In genomic region chr20:42492285-42492684, GRCh38 we compare ENCODE assay signal across 24 cellular contexts.
DNase-seq lines count a peak whose midpoint lies in the region; ATAC-seq and TF ChIP-seq lines count a peak whose summit lies in the region.
"Had no signal": no experiment of that assay in that cellular context is flagged by ENCODE, and none has a peak within 500 bp of the region (broad histone marks: within the 10 kb centered on the region; RNA-seq: fewer than 3 reads in every experiment).

No MANE protein-coding gene starts in this region.

- no peak overlapping the region for H2AK5ac ChIP-seq in mesenchymal stem cell (ENCODE audit: low read length, severe bottlenecking)

- H3K4me3 Mint-ChIP-seq in stimulated activated naive B cell treated with anti-CD40 and anti-IgM and Interleukin-4, amounts not matched to agents 10 μg/mL and 1 μg/mL and 100 μg/mL, for 72 hours: no peak overlapping the region
- no peak overlapping the region for H3K4me3 Mint-ChIP-seq in osteocyte (ENCODE audit: unreplicated experiment)
- H3K4me3 Mint-ChIP-seq: T-helper 17 cell, WTC11 had no signal

- H3K79me1 ChIP-seq in mesenchymal stem cell (replicated peaks; ENCODE audit: low read length, poor library complexity, severe bottlenecking): no peaks in the 10 kb centered on the region

- H2BK5ac ChIP-seq in mesenchymal stem cell (ENCODE audit: low read depth, low read length, poor library complexity, severe bottlenecking): no peak overlapping the region

- H3K18ac ChIP-seq in mesenchymal stem cell (ENCODE audit: low read depth in 1 of 2, low read length in 2 of 2): no peak overlapping the region

- no peak overlapping the region for H3K14ac ChIP-seq in mesenchymal stem cell (ENCODE audit: low read length in 2 of 2)

- no peaks in the 10 kb centered on the region for H3K36me3 ChIP-seq in mesenchymal stem cell (ENCODE audit: control insufficient read depth in 1 of 2, insufficient read depth in 2 of 2, low read depth in 1 of 2, low read length in 2 of 2)
- H3K36me3 ChIP-seq: SJSA1 had no signal

- H3K27ac Mint-ChIP-seq in stimulated activated naive B cell treated with anti-CD40 and anti-IgM and Interleukin-4, amounts not matched to agents 10 μg/mL and 1 μg/mL and 100 μg/mL, for 72 hours: no peak overlapping the region
- H3K27ac Mint-ChIP-seq in osteocyte (ENCODE audit: unreplicated experiment): no peak overlapping the region
- H3K27ac Mint-ChIP-seq: activated naive CD4-positive, alpha-beta T cell treated with anti-CD3 and anti-CD28 coated beads, Interleukin-2, amount 50 U/mL, for 72 hours; T-helper 17 cell; WTC11 had no signal

- no peaks in the 10 kb centered on the region for H3K27me3 ChIP-seq in mesenchymal stem cell (ENCODE audit: control insufficient read depth in 1 of 2, insufficient read depth in 1 of 2, low read length in 2 of 2)
- H3K27me3 ChIP-seq: SJSA1 had no signal

- H4K91ac ChIP-seq in mesenchymal stem cell (ENCODE audit: low read length): no peak overlapping the region

- H2BK120ac ChIP-seq in mesenchymal stem cell (ENCODE audit: low read depth, low read length): no peak overlapping the region

- no peaks in the 10 kb centered on the region for H3K36me3 Mint-ChIP-seq in stimulated activated naive B cell treated with anti-CD40 and anti-IgM and Interleukin-4, amounts not matched to agents 10 μg/mL and 1 μg/mL and 100 μg/mL, for 72 hours
- H3K36me3 Mint-ChIP-seq in osteocyte (ENCODE audit: unreplicated experiment): no peaks in the 10 kb centered on the region
- H3K36me3 Mint-ChIP-seq: activated naive CD4-positive, alpha-beta T cell treated with anti-CD3 and anti-CD28 coated beads, Interleukin-2, amount 50 U/mL, for 72 hours; WTC11 had no signal

- no peaks in the 10 kb centered on the region for H3K4me1 ChIP-seq in mesenchymal stem cell (ENCODE audit: control insufficient read depth, insufficient read depth, low read depth, low read length)
- H3K4me1 ChIP-seq: psoas muscle, SJSA1 had no signal

- no peak overlapping the region for H3K9ac ChIP-seq in mesenchymal stem cell (ENCODE audit: low read length)
- H3K9ac ChIP-seq: KMS-11 had no signal

- no peak overlapping the region for H3K4me2 ChIP-seq in mesenchymal stem cell (ENCODE audit: low read length, poor library complexity, severe bottlenecking)
- H3K4me2 ChIP-seq: KMS-11, PC-9 had no signal

- H3K23ac ChIP-seq in mesenchymal stem cell (ENCODE audit: low read length in 2 of 2): no peak overlapping the region

- 56% methylated on average over 1 of the region's 2 CpGs for WGBS in mesenchymal stem cell

- H2BK12ac ChIP-seq in mesenchymal stem cell (ENCODE audit: low read length in 2 of 2): no peak overlapping the region

- H2BK15ac ChIP-seq in mesenchymal stem cell (ENCODE audit: low read depth, poor library complexity, severe bottlenecking): no peak overlapping the region

- H3K4ac ChIP-seq in mesenchymal stem cell (ENCODE audit: low read depth in 1 of 2, low read length in 2 of 2): no peak overlapping the region

- no peak for DNase-seq in stimulated activated naive B cell treated with anti-CD40 and anti-IgM and Interleukin-4, amounts not matched to agents 10 μg/mL and 1 μg/mL and 100 μg/mL, for 72 hours
- DNase-seq in left lobe of liver (ENCODE audit: low spot score) (no peak), mesenchymal stem cell (no peak), osteocyte (ENCODE audit: extremely low spot score, unreplicated experiment) (no peak)
- DNase-seq: activated CD8-positive, alpha-beta memory T cell treated with anti-CD3 and anti-CD28 coated beads for 24 hours; AML-193; GDM1; HCEC 1CT; hippocampal formation; islet precursor cell; NCI-H1105 treated with DMSO at 0.1 percent for 48 hours; NCI-H69; PC-9; psoas muscle; small intestine; stimulated activated CD4-positive, alpha-beta T cell treated with anti-CD3 and anti-CD28 coated beads, Interleukin-4, amount 100 ng/mL, for 24 hours; T-helper 17 cell had no signal

- H3K9me3 Mint-ChIP-seq in stimulated activated naive B cell treated with anti-CD40 and anti-IgM and Interleukin-4, amounts not matched to agents 10 μg/mL and 1 μg/mL and 100 μg/mL, for 72 hours: peaks cover 3 to 4% of the 10 kb centered on the region in 2 donors
- peaks cover 9% of the 10 kb centered on the region for H3K9me3 Mint-ChIP-seq in osteocyte (ENCODE audit: unreplicated experiment)
- H3K9me3 Mint-ChIP-seq: WTC11 had no signal

- no peak overlapping the region for H3K27ac ChIP-seq in mesenchymal stem cell (ENCODE audit: low read length, poor library complexity, severe bottlenecking)
- H3K27ac ChIP-seq: KMS-11, PC-9, psoas muscle, SJSA1 had no signal

- H4K8ac ChIP-seq in mesenchymal stem cell (ENCODE audit: low read length): no peak overlapping the region

- no peak overlapping the region for H3K4me3 ChIP-seq in mesenchymal stem cell (ENCODE audit: insufficient read depth in 1 of 2, low read depth in 1 of 2, low read length in 2 of 2)
- H3K4me3 ChIP-seq: PC-9, psoas muscle, SJSA1 had no signal

- no peak for TF ChIP-seq CTCF in osteocyte (IDR thresholded peaks at IDR 0.05)

- H2AFZ ChIP-seq in mesenchymal stem cell (ENCODE audit: low read depth, low read length): no peak overlapping the region
- H2AFZ ChIP-seq: PC-9 had no signal

- no peaks in the 10 kb centered on the region for H3K4me1 Mint-ChIP-seq in stimulated activated naive B cell treated with anti-CD40 and anti-IgM and Interleukin-4, amounts not matched to agents 10 μg/mL and 1 μg/mL and 100 μg/mL, for 72 hours
- H3K4me1 Mint-ChIP-seq in osteocyte (ENCODE audit: unreplicated experiment): no peaks in the 10 kb centered on the region
- H3K4me1 Mint-ChIP-seq: T-helper 17 cell, WTC11 had no signal

- no peaks in the 10 kb centered on the region for H3K9me3 ChIP-seq in mesenchymal stem cell (ENCODE audit: control insufficient read depth, low read length)
- H3K9me3 ChIP-seq: psoas muscle, SJSA1 had no signal

- ATAC-seq in GM19467 (IDR thresholded peaks at IDR 0.05; ENCODE audit: unreplicated experiment) (peak; percentile 66), HG02970 (IDR thresholded peaks at IDR 0.05; ENCODE audit: low FRiP score, unreplicated experiment) (peak; percentile 66), HG03571 (IDR thresholded peaks at IDR 0.05; ENCODE audit: unreplicated experiment) (peak; percentile 83), left lobe of liver (no peak)
- peak; percentile 60 to 65 for ATAC-seq in stimulated activated naive B cell treated with anti-CD40 and anti-IgM and Interleukin-4, amounts not matched to agents 10 μg/mL and 1 μg/mL and 100 μg/mL, for 72 hours (replicated peaks)
- ATAC-seq: activated naive CD4-positive, alpha-beta T cell treated with anti-CD3 and anti-CD28 coated beads, Interleukin-2, amount 50 U/mL, for 72 hours; psoas muscle; T-helper 17 cell; WTC11 had no signal

- H3K27me3 Mint-ChIP-seq in stimulated activated naive B cell treated with anti-CD40 and anti-IgM and Interleukin-4, amounts not matched to agents 10 μg/mL and 1 μg/mL and 100 μg/mL, for 72 hours: no peaks in the 10 kb centered on the region
- no peaks in the 10 kb centered on the region for H3K27me3 Mint-ChIP-seq in osteocyte (ENCODE audit: unreplicated experiment)
- H3K27me3 Mint-ChIP-seq: T-helper 17 cell had no signal
